Comparison of ENCODE assay signal across 8 cellular contexts in genomic region chr5:96935556-96936430, GRCh38. TPM values are rescaled to one million over a fixed set of nuclear protein-coding genes. Genes with fewer than 3 reads are reported as not detected.
DNase-seq lines count a peak whose midpoint lies in the region; TF ChIP-seq lines count a peak whose summit lies in the region.

TSS of gene LNPEP (plus strand) at chr5:96936080. CDS start at chr5:96936156, 76 bp downstream.

- peaks cover 48% of the 10 kb centered on the region for H3K4me1 Mint-ChIP-seq in HFFc6 (ENCODE audit: low read depth)

- H3K4me3 Mint-ChIP-seq in HFFc6: peak within 1 kb of the TSS; percentile 87

- peak within 1 kb of the TSS; percentile 82 for H3K9ac ChIP-seq in SK-N-MC (ENCODE audit: insufficient read length)

- H3K9me3 ChIP-seq in SK-N-MC (ENCODE audit: low read depth, low read length): no peaks in the 10 kb centered on the region; the same call in 1 of the 2 replicates
- no peaks in the 10 kb centered on the region for H3K9me3 ChIP-seq in suprapubic skin

- WGBS in suprapubic skin: under 1% methylated on average over 38 of the region's 79 CpGs

- TF ChIP-seq POLR2A in NB4 (IDR thresholded peaks at IDR 0.05; ENCODE audit: extremely low read depth, insufficient read length): peak; percentile 72
- peak; percentile 63 to 65 for TF ChIP-seq POLR2A in suprapubic skin (IDR thresholded peaks at IDR 0.05)

- peaks cover 37% of the 10 kb centered on the region for H3K4me1 ChIP-seq in suprapubic skin

- TF ChIP-seq CTCF in HFFc6 (IDR thresholded peaks at IDR 0.05): no peak
- TF ChIP-seq CTCF in NB4 (IDR thresholded peaks at IDR 0.05; ENCODE audit: low read depth, low read length): no peak
- no peak for TF ChIP-seq CTCF in suprapubic skin (IDR thresholded peaks at IDR 0.05)

- DNase-seq in GM03348 (ENCODE audit: low spot score): peak; percentile 95
- DNase-seq in HFFc6: peak; percentile 97
- DNase-seq in NB4 (ENCODE audit: low read depth): peak; percentile 99
- peak; percentile 63 for DNase-seq in SK-N-MC (ENCODE audit: low read depth, low spot score)
- peak; percentile 94 for DNase-seq in activated naive CD4-positive, alpha-beta T cell treated with anti-CD3 and anti-CD28 coated beads, Interleukin-2, amount 50 U/mL, for 16 hours
- DNase-seq in germinal center (ENCODE audit: low spot score): peak; percentile 88
- DNase-seq in nucleus accumbens (lab: John Stamatoyannopoulos, UW): peak; percentile 72 to 97 (median 94)
- peak; percentile 94 to 97 for DNase-seq in suprapubic skin (ENCODE audit: low spot score in 2 of 2)

- no peaks in the 10 kb centered on the region for H3K9me3 Mint-ChIP-seq in HFFc6

- peak within 1 kb of the TSS; percentile 61 for H3K27ac ChIP-seq in SK-N-MC
- peak within 1 kb of the TSS; percentile 94 for H3K27ac ChIP-seq in suprapubic skin

- peaks cover 5% of the 10 kb centered on the region; the same call in 1 of the 2 replicates for H3K27me3 Mint-ChIP-seq in HFFc6 (ENCODE audit: insufficient read depth)

- no peak for TF ChIP-seq EP300 in suprapubic skin (IDR thresholded peaks at IDR 0.05)

- H3K36me3 Mint-ChIP-seq in HFFc6 (ENCODE audit: low read depth): no peaks in the 10 kb centered on the region

- H3K36me3 ChIP-seq in SK-N-MC (ENCODE audit: insufficient read depth, low read length) (no peaks in the 10 kb centered on the region), suprapubic skin (no peaks in the 10 kb centered on the region)

- peak within 1 kb of the TSS; percentile 92 for H3K27ac Mint-ChIP-seq in HFFc6

- no peaks in the 10 kb centered on the region for H3K27me3 ChIP-seq in suprapubic skin

- H3K4me3 ChIP-seq in NB4 (ENCODE audit: low read depth, low read length): peak within 1 kb of the TSS; percentile 86
- peak within 1 kb of the TSS; percentile 95 for H3K4me3 ChIP-seq in SK-N-MC
- H3K4me3 ChIP-seq in suprapubic skin: peak within 1 kb of the TSS; percentile 94

RNA-seq across cellular contexts. Expression of gene LNPEP, which starts in this region (rescaled TPM):
- total RNA-seq in HFFc6 (2021; fragmentation: NEBNext Ultra II Directional; extraction: Animal tissue kit (Norgen Biotek cat#: 25700)): 10 to 100 TPM; 20.2 to 23.9 (median 22.6) TPM
- 100 to 1,000 TPM in 1 of 4 donors, 10 to 100 TPM in 3; 43.7 to 107 (median 69.9) TPM for total RNA-seq in suprapubic skin

Comparison
In these comparisons a context has a peak if more than half of its experiments do, and no peak if none do; other contexts are left out.
1. Peak in every context shown above with its lines: DNase-seq, H3K4me3 ChIP-seq and H3K27ac ChIP-seq.